In genomic region chr1:42935971-42936308, GRCh38 we compare ENCODE assay signal across 10 cellular contexts. TPM values are rescaled to one million over a fixed set of nuclear protein-coding genes. Genes with fewer than 3 reads are reported as not detected.
DNase-seq lines count a peak whose midpoint lies in the region; ATAC-seq and TF ChIP-seq lines count a peak whose summit lies in the region.
"Had no signal": no experiment of that assay in that cellular context is flagged by ENCODE, and none has a peak within 500 bp of the region (broad histone marks: within the 10 kb centered on the region; RNA-seq: fewer than 3 reads in every experiment).

No MANE protein-coding gene starts in this region.

- H3T11ph ChIP-seq in H9 (ENCODE audit: low read length): no peak overlapping the region

- no peaks in the 10 kb centered on the region for H3K27me3 ChIP-seq in H9 (ENCODE audit: insufficient read depth, low read length)
- no peaks in the 10 kb centered on the region for H3K27me3 ChIP-seq in PC-9 (ENCODE audit: insufficient read depth, low read depth)
- no peaks in the 10 kb centered on the region for H3K27me3 ChIP-seq in effector memory CD4-positive, alpha-beta T cell (replicated peaks; ENCODE audit: control insufficient read depth, insufficient read depth, low read length, poor library complexity, severe bottlenecking)
- H3K27me3 ChIP-seq in skeletal muscle satellite cell (ENCODE audit: control insufficient read depth, insufficient read depth, low read length): no peaks in the 10 kb centered on the region
- H3K27me3 ChIP-seq: neural progenitor cell had no signal

- no peak overlapping the region for H2BK12ac ChIP-seq in H9 (ENCODE audit: insufficient read length, low read depth, low read length)

- H3K9ac ChIP-seq in H9 (ENCODE audit: extremely low read depth, insufficient read length, low read length) (no peak overlapping the region), skeletal muscle satellite cell (ENCODE audit: low read depth, low read length) (peak overlapping the region; percentile 34)
- H3K9ac ChIP-seq: neural progenitor cell had no signal

- H3K36me3 Mint-ChIP-seq in H9 (ENCODE audit: insufficient read depth in 1 of 3, low read depth in 3 of 3): peaks cover 67 to 90% (median 83%) of the 10 kb centered on the region in 3 experiments; a peak in 6 of 7 replicates

- H2AK5ac ChIP-seq in H9 (ENCODE audit: insufficient read length, low read length): no peak overlapping the region

- H3K9me3 Mint-ChIP-seq in H9: no peaks in the 10 kb centered on the region; a peak in 1 of 5 replicates
- H3K9me3 Mint-ChIP-seq: neural progenitor cell had no signal

- H3K23me2 ChIP-seq in H9 (ENCODE audit: insufficient read length, low read depth, low read length, poor library complexity, severe bottlenecking): no peaks in the 10 kb centered on the region

- H3K4ac ChIP-seq in H9 (ENCODE audit: low read depth, low read length): no peak overlapping the region

- no peak overlapping the region for H4K8ac ChIP-seq in H9 (replicated peaks; ENCODE audit: insufficient read length, low read depth, low read length)

- H3K27ac ChIP-seq in H9 (ENCODE audit: insufficient read length, low read depth, low read length): no peak overlapping the region
- peak overlapping the region; percentile 99 for H3K27ac ChIP-seq in PC-9
- H3K27ac ChIP-seq in effector memory CD4-positive, alpha-beta T cell (ENCODE audit: insufficient read depth, low read length, poor library complexity, severe bottlenecking): peak overlapping the region; percentile 54
- H3K27ac ChIP-seq: neural progenitor cell had no signal

- no peaks in the 10 kb centered on the region for H3K9me2 ChIP-seq in PC-9 (ENCODE audit: insufficient read depth)

- no peak overlapping the region for H4K91ac ChIP-seq in H9 (ENCODE audit: insufficient read length, low read depth, low read length)

- no TSS peak for BruUV-seq in PC-9 (replicated peaks; lab: Mats Ljungman, UMichigan)

- no peaks in the 10 kb centered on the region for H3K9me3 ChIP-seq in H9 (ENCODE audit: control insufficient read depth, low read depth, low read length)
- no peaks in the 10 kb centered on the region for H3K9me3 ChIP-seq in PC-9 (ENCODE audit: insufficient read depth, low read depth)
- no peaks in the 10 kb centered on the region for H3K9me3 ChIP-seq in effector memory CD4-positive, alpha-beta T cell (ENCODE audit: control insufficient read depth, low read length)
- H3K9me3 ChIP-seq in skeletal muscle satellite cell (replicated peaks; ENCODE audit: low read length): no peaks in the 10 kb centered on the region

- peaks cover 84% of the 10 kb centered on the region for H3F3A ChIP-seq in PC-9 (ENCODE audit: insufficient read depth, low read depth)

- no peak overlapping the region for H2AFZ ChIP-seq in H9 (ENCODE audit: low read length)
- H2AFZ ChIP-seq in PC-9: no peak overlapping the region
- H2AFZ ChIP-seq: neural progenitor cell had no signal

- H3K23ac ChIP-seq in H9 (ENCODE audit: insufficient read length, low read depth, low read length): no peak overlapping the region

- H3K4me3 ChIP-seq in PC-9 (no peak overlapping the region), skeletal muscle satellite cell (ENCODE audit: low read length) (no peak overlapping the region), foreskin fibroblast (ENCODE audit: low read depth in 1 of 2, low read length in 2 of 2) (no peak overlapping the region)
- no peak overlapping the region for H3K4me3 ChIP-seq in effector memory CD4-positive, alpha-beta T cell (ENCODE audit: insufficient read depth, low read depth, low read length, poor library complexity, severe bottlenecking)
- H3K4me3 ChIP-seq: neural progenitor cell had no signal

- H4K20me1 ChIP-seq in H9 (ENCODE audit: control insufficient read depth, insufficient read depth, insufficient read length) (peaks cover 2% of the 10 kb centered on the region), PC-9 (ENCODE audit: insufficient read depth) (no peaks in the 10 kb centered on the region)

- H2BK5ac ChIP-seq in H9 (ENCODE audit: insufficient read length, low read length): no peak overlapping the region

- no peak overlapping the region for H2BK20ac ChIP-seq in H9 (ENCODE audit: low read depth, low read length, poor library complexity, severe bottlenecking)

- H3K4me1 ChIP-seq in H9 (ENCODE audit: insufficient read depth, low read length) (no peaks in the 10 kb centered on the region; the same call in 1 of the 2 replicates), PC-9 (replicated peaks; ENCODE audit: insufficient read depth) (peaks cover 99% of the 10 kb centered on the region), skeletal muscle satellite cell (ENCODE audit: control insufficient read depth, insufficient read depth, low read length) (peaks cover 62% of the 10 kb centered on the region)
- peaks cover 85% of the 10 kb centered on the region for H3K4me1 ChIP-seq in effector memory CD4-positive, alpha-beta T cell (ENCODE audit: control insufficient read depth, insufficient read depth, low read length, poor library complexity, severe bottlenecking)

- no peak for DNase-seq in H9
- no peak for DNase-seq in PC-9
- no peak for DNase-seq in effector memory CD4-positive, alpha-beta T cell
- no peak for DNase-seq in foreskin fibroblast
- DNase-seq in nucleus accumbens (lab: John Stamatoyannopoulos, UW): no peak
- DNase-seq in SK-N-DZ (ENCODE audit: low spot score): no peak
- DNase-seq: activated CD4-positive, CD25-positive, alpha-beta regulatory T cell treated with anti-CD3 and anti-CD28 coated beads, Interleukin-2, amount 50 U/mL, for 72 hours had no signal

- ATAC-seq in HG03565 (IDR thresholded peaks at IDR 0.05; ENCODE audit: unreplicated experiment): no peak

- no peaks in the 10 kb centered on the region for H3K79me1 ChIP-seq in H9 (ENCODE audit: insufficient read depth, low read depth, low read length, poor library complexity, severe bottlenecking)

- H3K27ac Mint-ChIP-seq in H9: peak overlapping the region; percentile 25 to 89 (median 43); a peak in 2 of 7 replicates

- no peak overlapping the region for H3K18ac ChIP-seq in H9 (ENCODE audit: insufficient read length, low read depth, low read length)

- no peak for TF ChIP-seq CTCF in H9 (conservative IDR thresholded peaks at IDR 0.05)
- TF ChIP-seq CTCF in PC-9 (conservative IDR thresholded peaks at IDR 0.05): no peak
- TF ChIP-seq CTCF in foreskin fibroblast (IDR thresholded peaks at IDR 0.05; ENCODE audit: low read depth, low read length): no peak

- CTCF ChIA-PET in PC-9 (lab: Charles Lee): interaction anchor here (0.7 kb wide), 1 partner anchor 73 kb away, joined by 3 read pairs; no protein-coding TSS in a partner anchor

- H3K14ac ChIP-seq in H9 (ENCODE audit: insufficient read depth, low read length): no peak overlapping the region

- intact Hi-C loops in PC-9 (cut with micrococcal nuclease; ENCODE audit: unreplicated experiment): loop anchor here (2.0 to 5.0 kb wide), 2 partner anchors 271 to 431 kb away; partner anchors contain the start of gene ELOVL1

- H3K79me2 ChIP-seq in H9 (ENCODE audit: insufficient read depth, low read length) (peaks cover 9% of the 10 kb centered on the region; the same call in 1 of the 2 replicates), PC-9 (ENCODE audit: low read depth) (peaks cover 79% of the 10 kb centered on the region)

- no peak overlapping the region for H2BK120ac ChIP-seq in H9 (ENCODE audit: low read depth, low read length, poor library complexity, severe bottlenecking)

- H3K4me3 Mint-ChIP-seq in H9: no peak overlapping the region

- H3K56ac ChIP-seq in H9 (ENCODE audit: insufficient read length, low read depth, low read length): no peak overlapping the region

- H2BK15ac ChIP-seq in H9 (ENCODE audit: low read depth, low read length): no peak overlapping the region

- WGBS in H9 (ENCODE audit: extremely low coverage, insufficient read length, low lambda C conversion rate): no CpG with 5 or more reads among the region's 5 CpGs

- no peaks in the 10 kb centered on the region for H3K27me3 Mint-ChIP-seq in H9 (ENCODE audit: low read depth)

- POLR2A ChIA-PET in PC-9 (lab: Charles Lee; ENCODE audit: unreplicated experiment): interaction anchor here (0.6 to 1.1 kb wide), 5 partner anchors 11 to 354 kb away, joined by 4 to 8 read pairs (median 4); partner anchors contain the start of gene ZNF691

- H3K4me1 Mint-ChIP-seq in H9: peaks cover 66 to 74% of the 10 kb centered on the region in 2 experiments

- no peak overlapping the region for H4K5ac ChIP-seq in H9 (ENCODE audit: insufficient read length, low read depth, low read length)

- H3K36me3 ChIP-seq in PC-9 (ENCODE audit: low read depth) (peaks cover 16% of the 10 kb centered on the region), skeletal muscle satellite cell (ENCODE audit: insufficient read depth, low read length) (peaks cover 42% of the 10 kb centered on the region)
- peaks cover 22% of the 10 kb centered on the region for H3K36me3 ChIP-seq in effector memory CD4-positive, alpha-beta T cell (ENCODE audit: control insufficient read depth, insufficient read depth, low read length)

- H3K4me2 ChIP-seq in H9 (ENCODE audit: insufficient read depth, insufficient read length, low read length) (no peak overlapping the region), PC-9 (peak overlapping the region; percentile 78), skeletal muscle satellite cell (ENCODE audit: low read length) (peak overlapping the region; percentile 6)
- H3K4me2 ChIP-seq: neural progenitor cell had no signal

RNA-seq across cellular contexts. Expression of gene SLC2A1, which starts 22.7 kb away (rescaled TPM):
- total RNA-seq in H9 (2021) (186 and 187 TPM in 2 replicates), PC-9 (2021) (327 and 337 TPM in 2 replicates)
- 95.6 and 211 TPM in 2 replicates for total RNA-seq in skeletal muscle satellite cell (2012; rRNA removed)
- polyA plus RNA-seq in SK-N-DZ (2014; cell fraction: cytosol; rRNA removed): 33.7 and 85.1 TPM in 2 replicates
- polyA plus RNA-seq in SK-N-DZ (2014; cell fraction: nucleus; rRNA removed): 30.9 and 37.5 TPM in 2 replicates
